8 cellular contexts compared by ENCODE assay signal in genomic region chr10:86365346-86366032, GRCh38. TPM values are rescaled to one million over a fixed set of nuclear protein-coding genes. Genes with fewer than 3 reads are reported as not detected.
DNase-seq lines count a peak whose midpoint lies in the region; ATAC-seq and TF ChIP-seq lines count a peak whose summit lies in the region.

No MANE protein-coding gene starts in this region.

- TF ChIP-seq EP300 in gastroesophageal sphincter (IDR thresholded peaks at IDR 0.05), result no peak

- peak in 2 of 3 donors; percentile 44 to 50 for DNase-seq in Peyer's patch
- peak in 7 of 10 donors; percentile 46 to 89 (median 56) for DNase-seq in posterior cingulate gyrus
- DNase-seq in SJCRH30, result no peak
- DNase-seq in DMS79 treated with DMSO at 0.1 percent for 48 hours (lab: John Stamatoyannopoulos, UW), result no peak
- DNase-seq in UCSD-AML1 (lab: John Stamatoyannopoulos, UW; ENCODE audit: unreplicated experiment), result no peak

- H3K9me3 ChIP-seq in ES-I3 (ENCODE audit: control insufficient read depth, insufficient read depth, low read length) (no peaks in the 10 kb centered on the region), Peyer's patch (no peaks in the 10 kb centered on the region), gastroesophageal sphincter (no peaks in the 10 kb centered on the region), SJCRH30 (replicated peaks) (no peaks in the 10 kb centered on the region)

- TF ChIP-seq POLR2A in Peyer's patch (IDR thresholded peaks at IDR 0.05) (no peak), gastroesophageal sphincter (IDR thresholded peaks at IDR 0.05) (no peak)

- ATAC-seq in gastroesophageal sphincter (no peak), HG03457 (IDR thresholded peaks at IDR 0.05; ENCODE audit: unreplicated experiment) (no peak)

- 0 to 1% methylated on average over 6 to 15 of the region's 47 CpGs for WGBS in gastroesophageal sphincter (ENCODE audit: low coverage in 1 of 2), 2 donors

- H3K27ac ChIP-seq in Peyer's patch (no peak overlapping the region), gastroesophageal sphincter (no peak overlapping the region), SJCRH30 (no peak overlapping the region)

- peaks cover 0 to 15% of the 10 kb centered on the region in 2 donors for H3K27me3 ChIP-seq in Peyer's patch
- peaks cover 80% of the 10 kb centered on the region for H3K27me3 ChIP-seq in gastroesophageal sphincter
- H3K27me3 ChIP-seq in SJCRH30, result no peaks in the 10 kb centered on the region

- no peaks in the 10 kb centered on the region for H3K36me3 ChIP-seq in ES-I3 (ENCODE audit: insufficient read depth, low read length)
- H3K36me3 ChIP-seq in Peyer's patch, result no peaks in the 10 kb centered on the region
- H3K36me3 ChIP-seq in gastroesophageal sphincter, result no peaks in the 10 kb centered on the region
- no peaks in the 10 kb centered on the region for H3K36me3 ChIP-seq in SJCRH30

- intact Hi-C loops in posterior cingulate gyrus (cut with DNase I), result loop anchor here (2.0 kb wide), 2 partner anchors 103 to 183 kb away; no protein-coding TSS in a partner anchor

- peak overlapping the region; percentile 46; the same call in 1 of the 2 replicates for H3K9ac ChIP-seq in ES-I3 (ENCODE audit: low read depth, low read length)

- no peaks in the 10 kb centered on the region; the same call in 1 of the 2 replicates for H3K4me1 ChIP-seq in ES-I3 (ENCODE audit: insufficient read depth, low read length)
- H3K4me1 ChIP-seq in Peyer's patch, result peaks cover 0 to 34% (median 18%) of the 10 kb centered on the region in 4 donors
- peaks cover 0 to 48% (median 22%) of the 10 kb centered on the region in 3 donors for H3K4me1 ChIP-seq in gastroesophageal sphincter
- H3K4me1 ChIP-seq in SJCRH30, result no peaks in the 10 kb centered on the region

- no peak for TF ChIP-seq CTCF in Peyer's patch (IDR thresholded peaks at IDR 0.05)
- no peak for TF ChIP-seq CTCF in gastroesophageal sphincter (IDR thresholded peaks at IDR 0.05)

- H3K4me3 ChIP-seq in Peyer's patch (peak overlapping the region; percentile 27 to 54 (median 50)), gastroesophageal sphincter (peak overlapping the region; percentile 23 to 62), SJCRH30 (no peak overlapping the region)

RNA-seq across cellular contexts. Expression of gene GRID1, which starts 1.1 kb away (rescaled TPM):
- total RNA-seq in Peyer's patch, result 10 to 100 TPM in 1 of 4 donors, 1 to 10 TPM in 2, under 1 TPM in 1; 0.35 to 10.7 (median 1.3) TPM
- total RNA-seq in gastroesophageal sphincter, result 1 to 10 TPM; 1.2 to 2.7 (median 1.7) TPM
- total RNA-seq in SJCRH30 (2014; rRNA removed; shearing (Covaris generic)), result not detected in 2 replicates

Comparison
In these comparisons a context has a peak if more than half of its experiments do, and no peak if none do; other contexts are left out.
1. DNase-seq: peak in Peyer's patch (2 of 3) and posterior cingulate gyrus (7 of 10); none in SJCRH30 (0 of 2), DMS79 treated with DMSO at 0.1 percent for 48 hours (single experiment) and UCSD-AML1 (single experiment).